In genomic region chr3:113695426-113695817, GRCh38 we compare ENCODE assay signal across 8 cellular contexts. TPM values are rescaled to one million over a fixed set of nuclear protein-coding genes. Genes with fewer than 3 reads are reported as not detected.
DNase-seq lines count a peak whose midpoint lies in the region; ATAC-seq and TF ChIP-seq lines count a peak whose summit lies in the region.

No MANE protein-coding gene starts in this region.

- H3K27me3 ChIP-seq in GM06990 (replicated peaks; ENCODE audit: control insufficient read depth, insufficient read depth, low read length) (no peaks in the 10 kb centered on the region), OCI-LY3 (ENCODE audit: low read depth, low read length) (no peaks in the 10 kb centered on the region), endodermal cell (ENCODE audit: control insufficient read depth, insufficient read depth, low read length, poor library complexity, severe bottlenecking) (no peaks in the 10 kb centered on the region)

- H3K4me1 Mint-ChIP-seq in endodermal cell (peaks cover 12% of the 10 kb centered on the region), neural crest cell (peaks cover 18% of the 10 kb centered on the region)

- peak overlapping the region; percentile 70 for H3K4me2 ChIP-seq in OCI-LY3 (ENCODE audit: low read length)

- H3K9ac ChIP-seq in OCI-LY3 (ENCODE audit: low read length) (peak overlapping the region; percentile 82), endodermal cell (ENCODE audit: extremely low read depth, low read length, poor library complexity, severe bottlenecking) (peak overlapping the region; percentile 72)

- H3K4me3 Mint-ChIP-seq in endodermal cell (no peak overlapping the region), neural crest cell (peak overlapping the region; percentile 95)

- DNase-seq in GM06990 (ENCODE audit: extremely low read depth, insufficient read length) = no peak
- DNase-seq in endodermal cell = no peak
- no peak for DNase-seq in neural crest cell (ENCODE audit: low read depth, low spot score)
- no peak for DNase-seq in retina

- H3K9me3 ChIP-seq in OCI-LY3 (ENCODE audit: insufficient read depth, low read length) = no peaks in the 10 kb centered on the region
- no peaks in the 10 kb centered on the region for H3K9me3 ChIP-seq in endodermal cell (ENCODE audit: control insufficient read depth, low read length)

- TF ChIP-seq CTCF in GM06990 (IDR thresholded peaks at IDR 0.05; ENCODE audit: insufficient read depth, low read length, poor library complexity, severe bottlenecking) (no peak), OCI-LY3 (IDR thresholded peaks at IDR 0.05; ENCODE audit: low read depth, low read length) (no peak), endodermal cell (conservative IDR thresholded peaks at IDR 0.05) (no peak), neural crest cell (conservative IDR thresholded peaks at IDR 0.05) (no peak)

- no peaks in the 10 kb centered on the region for H3K36me3 Mint-ChIP-seq in endodermal cell (ENCODE audit: low read depth)
- no peaks in the 10 kb centered on the region for H3K36me3 Mint-ChIP-seq in neural crest cell (ENCODE audit: low read depth)

- 44 to 47% methylated on average over 7 to 8 of the region's 8 CpGs for WGBS in endodermal cell (ENCODE audit: insufficient coverage in 1 of 2, insufficient read length in 1 of 2), 2 experiments

- H3K4me1 ChIP-seq in OCI-LY3 (ENCODE audit: low read length) (peaks cover 16% of the 10 kb centered on the region), endodermal cell (ENCODE audit: control insufficient read depth, insufficient read depth, low read length) (no peaks in the 10 kb centered on the region)

- H3K4me3 ChIP-seq in GM06990 (replicated peaks; ENCODE audit: low read depth, low read length) = peak overlapping the region; percentile 71
- peak overlapping the region; percentile 86 for H3K4me3 ChIP-seq in OCI-LY3 (ENCODE audit: low read length)
- H3K4me3 ChIP-seq in endodermal cell (ENCODE audit: low read length) = peak overlapping the region; percentile 93

- no peak for ATAC-seq in GM21367 (IDR thresholded peaks at IDR 0.05; ENCODE audit: unreplicated experiment)
- no peak for ATAC-seq in HG02571 (IDR thresholded peaks at IDR 0.05; ENCODE audit: unreplicated experiment)
- no peak for ATAC-seq in GM19395 (IDR thresholded peaks at IDR 0.05; ENCODE audit: unreplicated experiment)

- H3K27ac ChIP-seq in OCI-LY3 (ENCODE audit: low read length) (no peak overlapping the region), endodermal cell (ENCODE audit: low read depth, low read length) (peak overlapping the region; percentile 74)

- H3K36me3 ChIP-seq in GM06990 (ENCODE audit: control insufficient read depth, insufficient read depth, low read length) (no peaks in the 10 kb centered on the region), OCI-LY3 (replicated peaks; ENCODE audit: low read depth, low read length) (no peaks in the 10 kb centered on the region), endodermal cell (ENCODE audit: control insufficient read depth, insufficient read depth, low read length) (no peaks in the 10 kb centered on the region)

- H3K27me3 Mint-ChIP-seq in endodermal cell (ENCODE audit: insufficient read depth) (no peaks in the 10 kb centered on the region), neural crest cell (ENCODE audit: low read depth) (no peaks in the 10 kb centered on the region)

- H3K79me2 ChIP-seq in OCI-LY3 (ENCODE audit: low read length) = no peaks in the 10 kb centered on the region

- H2AFZ ChIP-seq in OCI-LY3 (ENCODE audit: low read depth, low read length) = peak overlapping the region; percentile 70

- H3K27ac Mint-ChIP-seq in endodermal cell (peak overlapping the region; percentile 81), neural crest cell (ENCODE audit: unreplicated experiment) (peak overlapping the region; percentile 99)

- H3K9me3 Mint-ChIP-seq in endodermal cell = no peaks in the 10 kb centered on the region
- H3K9me3 Mint-ChIP-seq in neural crest cell = no peaks in the 10 kb centered on the region

- H4K20me1 ChIP-seq in OCI-LY3 (ENCODE audit: insufficient read depth, low read length) = no peaks in the 10 kb centered on the region

RNA-seq across cellular contexts. Expression of gene USF3, which starts 1.0 kb away (rescaled TPM):
- 10 to 100 TPM; 15.5 to 17.6 TPM for total RNA-seq in endodermal cell
- polyA plus RNA-seq in endodermal cell (2013, experiment 1 of 2) = 10.5 TPM
- 12.5 TPM for polyA plus RNA-seq in endodermal cell (2013, experiment 2 of 2)
- total RNA-seq in neural crest cell = 18.3 and 19.7 TPM in 2 replicates

RNA-seq across cellular contexts. Expression of gene NAA50, which starts 50.6 kb away (rescaled TPM):
- total RNA-seq in endodermal cell = 100 to 1,000 TPM; 137 to 150 TPM
- 123 TPM for polyA plus RNA-seq in endodermal cell (2013, experiment 1 of 2)
- 116 TPM for polyA plus RNA-seq in endodermal cell (2013, experiment 2 of 2)
- 138 and 144 TPM in 2 replicates for total RNA-seq in neural crest cell

RNA-seq across cellular contexts. Expression of gene ATP6V1A, which starts 51.4 kb away (rescaled TPM):
- 10 to 100 TPM; 58.4 to 63.4 TPM for total RNA-seq in endodermal cell
- polyA plus RNA-seq in endodermal cell (2013, experiment 1 of 2) = 39.3 TPM
- polyA plus RNA-seq in endodermal cell (2013, experiment 2 of 2) = 39.2 TPM
- 55.3 and 58.1 TPM in 2 replicates for total RNA-seq in neural crest cell
